Comparison of ENCODE assay signal across 1 cellular context in the genomic region with DNA sequence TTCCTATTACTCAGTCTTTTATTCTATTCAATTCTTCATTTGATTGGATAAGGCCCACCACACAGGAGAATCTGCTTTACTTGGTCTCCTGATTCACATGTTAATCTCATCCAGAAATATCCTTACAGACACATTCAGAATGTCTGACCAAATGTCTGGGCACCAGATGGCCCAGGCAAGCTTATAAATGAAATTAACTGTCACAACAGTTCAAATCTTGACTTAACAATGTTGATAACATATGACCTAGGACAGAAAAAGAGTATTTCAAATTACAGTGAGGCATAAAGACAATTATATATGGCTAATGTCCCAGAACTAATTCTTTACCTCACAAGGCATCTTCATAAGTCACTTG.
TF ChIP-seq lines count a peak whose summit lies in the region.

No MANE protein-coding gene starts in this region.

TF ChIP-seq in GM12878, 131 proteins besides CTCF, POLR2A, EP300 and RAD21:
- TF ChIP-seq TAF1 (IDR thresholded peaks at IDR 0.05; ENCODE audit: borderline replicate concordance, low read depth, low read length) (no peak), E4F1 (IDR thresholded peaks at IDR 0.05; ENCODE audit: borderline replicate concordance, partially characterized antibody) (no peak), STAT3 (IDR thresholded peaks at IDR 0.05; ENCODE audit: low read depth, low read length) (no peak), SIN3A (IDR thresholded peaks at IDR 0.05; ENCODE audit: low read depth, low read length) (no peak), ZNF384 (IDR thresholded peaks at IDR 0.05; ENCODE audit: borderline replicate concordance, low read depth, low read length) (no peak), MTA3 (IDR thresholded peaks at IDR 0.05; ENCODE audit: borderline replicate concordance, low read length) (no peak), CBFB (IDR thresholded peaks at IDR 0.05; ENCODE audit: low read depth) (no peak), KLF5 (IDR thresholded peaks at IDR 0.05; ENCODE audit: partially characterized antibody) (no peak), IKZF2 (IDR thresholded peaks at IDR 0.05) (no peak), CHD1 (IDR thresholded peaks at IDR 0.05; ENCODE audit: low read depth, low read length) (no peak), ATF7 (IDR thresholded peaks at IDR 0.05; ENCODE audit: low read depth) (no peak), TBL1XR1 (IDR thresholded peaks at IDR 0.05; ENCODE audit: low read depth, low read length) (no peak), RAD51 (IDR thresholded peaks at IDR 0.05) (no peak)
- TF ChIP-seq, protein P1, sequence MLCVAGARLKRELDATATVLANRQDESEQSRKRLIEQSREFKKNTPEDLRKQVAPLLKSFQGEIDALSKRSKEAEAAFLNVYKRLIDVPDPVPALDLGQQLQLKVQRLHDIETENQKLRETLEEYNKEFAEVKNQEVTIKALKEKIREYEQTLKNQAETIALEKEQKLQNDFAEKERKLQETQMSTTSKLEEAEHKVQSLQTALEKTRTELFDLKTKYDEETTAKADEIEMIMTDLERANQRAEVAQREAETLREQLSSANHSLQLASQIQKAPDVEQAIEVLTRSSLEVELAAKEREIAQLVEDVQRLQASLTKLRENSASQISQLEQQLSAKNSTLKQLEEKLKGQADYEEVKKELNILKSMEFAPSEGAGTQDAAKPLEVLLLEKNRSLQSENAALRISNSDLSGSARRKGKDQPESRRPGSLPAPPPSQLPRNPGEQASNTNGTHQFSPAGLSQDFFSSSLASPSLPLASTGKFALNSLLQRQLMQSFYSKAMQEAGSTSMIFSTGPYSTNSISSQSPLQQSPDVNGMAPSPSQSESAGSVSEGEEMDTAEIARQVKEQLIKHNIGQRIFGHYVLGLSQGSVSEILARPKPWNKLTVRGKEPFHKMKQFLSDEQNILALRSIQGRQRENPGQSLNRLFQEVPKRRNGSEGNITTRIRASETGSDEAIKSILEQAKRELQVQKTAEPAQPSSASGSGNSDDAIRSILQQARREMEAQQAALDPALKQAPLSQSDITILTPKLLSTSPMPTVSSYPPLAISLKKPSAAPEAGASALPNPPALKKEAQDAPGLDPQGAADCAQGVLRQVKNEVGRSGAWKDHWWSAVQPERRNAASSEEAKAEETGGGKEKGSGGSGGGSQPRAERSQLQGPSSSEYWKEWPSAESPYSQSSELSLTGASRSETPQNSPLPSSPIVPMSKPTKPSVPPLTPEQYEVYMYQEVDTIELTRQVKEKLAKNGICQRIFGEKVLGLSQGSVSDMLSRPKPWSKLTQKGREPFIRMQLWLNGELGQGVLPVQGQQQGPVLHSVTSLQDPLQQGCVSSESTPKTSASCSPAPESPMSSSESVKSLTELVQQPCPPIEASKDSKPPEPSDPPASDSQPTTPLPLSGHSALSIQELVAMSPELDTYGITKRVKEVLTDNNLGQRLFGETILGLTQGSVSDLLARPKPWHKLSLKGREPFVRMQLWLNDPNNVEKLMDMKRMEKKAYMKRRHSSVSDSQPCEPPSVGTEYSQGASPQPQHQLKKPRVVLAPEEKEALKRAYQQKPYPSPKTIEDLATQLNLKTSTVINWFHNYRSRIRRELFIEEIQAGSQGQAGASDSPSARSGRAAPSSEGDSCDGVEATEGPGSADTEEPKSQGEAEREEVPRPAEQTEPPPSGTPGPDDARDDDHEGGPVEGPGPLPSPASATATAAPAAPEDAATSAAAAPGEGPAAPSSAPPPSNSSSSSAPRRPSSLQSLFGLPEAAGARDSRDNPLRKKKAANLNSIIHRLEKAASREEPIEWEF (IDR thresholded peaks at IDR 0.05; ENCODE audit: insufficient replicate concordance, low read depth, low read length), result no peak
TF ChIP-seq in GM12878: peak in this region for 0.
